8 cellular contexts compared by ENCODE assay signal in genomic region chr4:8468746-8469535, GRCh38. TPM values are rescaled to one million over a fixed set of nuclear protein-coding genes. Genes with fewer than 3 reads are reported as not detected.
DNase-seq lines count a peak whose midpoint lies in the region; ATAC-seq, FAIRE-seq and TF ChIP-seq lines count a peak whose summit lies in the region.

No MANE protein-coding gene starts in this region.

- H3K4me1 Mint-ChIP-seq in activated T-cell treated with anti-CD3 and anti-CD28 coated beads, Interleukin-2, amount 50 U/mL, for 72 hours (ENCODE audit: low read depth), result no peaks in the 10 kb centered on the region

- 40% methylated on average over 18 of the region's 21 CpGs for WGBS in A549 (ENCODE audit: missing lambda C conversion rate)

- CTCF ChIA-PET in A549 (lab: Yijun Ruan, JAX), result interaction anchor here (0.6 to 4.8 kb wide), 30 partner anchors 11 to 449 kb away, joined by 3 to 39 read pairs (median 4); partner anchors contain the start of genes ACOX3, CPZ, GPR78 and TRMT44

- FAIRE-seq in A549 (lab: Jason Lieb, UNC), result peak; percentile 63
- peak; percentile 78 for FAIRE-seq in GM12892 (lab: Jason Lieb, UNC)

- no peak overlapping the region for H2AFZ ChIP-seq in OCI-LY1 (ENCODE audit: low read length)

- peak; percentile 28 to 53 for DNase-seq in A549 (ENCODE audit: low read depth in 1 of 2, low spot score in 1 of 2)
- peak; percentile 73 for DNase-seq in GM12892 (ENCODE audit: insufficient read length)
- DNase-seq in activated T-cell treated with anti-CD3 and anti-CD28 coated beads, Interleukin-2, amount 50 U/mL, for 72 hours, result peak; percentile 50 to 69
- peak; percentile 39 for DNase-seq in fibroblast of the conjunctiva (ENCODE audit: low read depth)
- peak; percentile 50 for DNase-seq in occipital lobe (lab: John Stamatoyannopoulos, UW)
- peak; percentile 81 for DNase-seq in ureter (ENCODE audit: low spot score)

- no peak overlapping the region for H3K9ac ChIP-seq in OCI-LY1 (ENCODE audit: low read length)

- no peaks in the 10 kb centered on the region for H3K79me2 ChIP-seq in OCI-LY1 (ENCODE audit: insufficient read depth, low read length)

- TF ChIP-seq EP300 in A549 (IDR thresholded peaks at IDR 0.05), result no peak

- H3K36me3 Mint-ChIP-seq in activated T-cell treated with anti-CD3 and anti-CD28 coated beads, Interleukin-2, amount 50 U/mL, for 72 hours (ENCODE audit: insufficient read depth in 2 of 2), result peaks cover 0 to 2% of the 10 kb centered on the region in 2 donors

- no peak overlapping the region for H3K4me3 Mint-ChIP-seq in activated T-cell treated with anti-CD3 and anti-CD28 coated beads, Interleukin-2, amount 50 U/mL, for 72 hours

- H3F3A ChIP-seq in OCI-LY1 (ENCODE audit: insufficient read depth, low read length), result no peaks in the 10 kb centered on the region

- no peak overlapping the region for H3K27ac ChIP-seq in A549
- H3K27ac ChIP-seq in OCI-LY1 (ENCODE audit: low read depth, low read length, poor library complexity, severe bottlenecking), result no peak overlapping the region

- H3K27me3 Mint-ChIP-seq in activated T-cell treated with anti-CD3 and anti-CD28 coated beads, Interleukin-2, amount 50 U/mL, for 72 hours (ENCODE audit: low read depth), result no peaks in the 10 kb centered on the region

- POLR2A ChIA-PET in A549 (lab: Yijun Ruan, JAX), result no interaction called here

- peak; percentile 78 to 81 for TF ChIP-seq RAD21 in A549 (conservative IDR thresholded peaks at IDR 0.05 in 1 of 2, IDR thresholded peaks at IDR 0.05 in 1 of 2)

- no peaks in the 10 kb centered on the region for H4K20me1 ChIP-seq in OCI-LY1 (ENCODE audit: insufficient read depth, low read length)

- H3K36me3 ChIP-seq in OCI-LY1 (ENCODE audit: insufficient read depth, low read length), result peaks cover 18% of the 10 kb centered on the region

- H3K9me3 ChIP-seq in A549, result no peaks in the 10 kb centered on the region
- H3K9me3 ChIP-seq in OCI-LY1 (ENCODE audit: low read length), result no peaks in the 10 kb centered on the region

- ATAC-seq in A549, result peak; percentile 83 to 90
- peak; percentile 78 for ATAC-seq in HG03103 (IDR thresholded peaks at IDR 0.05; ENCODE audit: low read depth, unreplicated experiment)
- ATAC-seq in activated T-cell treated with anti-CD3 and anti-CD28 coated beads, Interleukin-2, amount 50 U/mL, for 72 hours (replicated peaks in 1 of 2), result peak; percentile 68 to 71

- no peaks in the 10 kb centered on the region for H3K27me3 ChIP-seq in OCI-LY1 (ENCODE audit: insufficient read depth, low read length)

- H3K9me2 ChIP-seq in OCI-LY1 (ENCODE audit: low read depth, low read length), result no peaks in the 10 kb centered on the region

- H3K4me1 ChIP-seq in A549, result no peaks in the 10 kb centered on the region
- H3K4me1 ChIP-seq in OCI-LY1 (ENCODE audit: insufficient read depth, low read length, severe bottlenecking), result no peaks in the 10 kb centered on the region

- TF ChIP-seq CTCF in A549 (IDR thresholded peaks at IDR 0.05), result peak; percentile 75
- TF ChIP-seq CTCF in OCI-LY1 (IDR thresholded peaks at IDR 0.05; ENCODE audit: low read length), result peak; percentile 73

- H3K4me3 ChIP-seq in A549 (no peak overlapping the region), OCI-LY1 (ENCODE audit: low read depth, low read length, poor library complexity, severe bottlenecking) (no peak overlapping the region)

- H3K9me3 Mint-ChIP-seq in activated T-cell treated with anti-CD3 and anti-CD28 coated beads, Interleukin-2, amount 50 U/mL, for 72 hours, result no peaks in the 10 kb centered on the region

- no peak overlapping the region for H3K27ac Mint-ChIP-seq in activated T-cell treated with anti-CD3 and anti-CD28 coated beads, Interleukin-2, amount 50 U/mL, for 72 hours

- TF ChIP-seq POLR2A in A549 (IDR thresholded peaks at IDR 0.05; ENCODE audit: low read length), result no peak
- 0 out of 2 replicates have a peak, but pooled peaks have one; percentile 6 for TF ChIP-seq POLR2A in GM12892 (IDR thresholded peaks at IDR 0.05; ENCODE audit: low read depth, low read length)

- H3K4me2 ChIP-seq in A549 (no peak overlapping the region), OCI-LY1 (ENCODE audit: low read length) (no peak overlapping the region)

TF ChIP-seq in A549, 52 proteins besides CTCF, POLR2A, EP300 and RAD21:
- TF ChIP-seq ZSCAN20 (CRISPR knock-in tag; IDR thresholded peaks at IDR 0.05) (no peak), ZC3H11A (IDR thresholded peaks at IDR 0.05) (no peak), SMC3 (IDR thresholded peaks at IDR 0.05) (peak; percentile 80)

RNA-seq across cellular contexts. Expression of gene TRMT44, which starts 28.4 kb away (rescaled TPM):
- 6.0 and 7.0 TPM in 2 replicates for polyA plus RNA-seq in A549 (2011; rRNA removed)
- polyA plus RNA-seq in A549 (2012; cell fraction: cytosol; rRNA removed), result 3.3 and 5.1 TPM in 2 replicates
- 15.2 and 15.8 TPM in 2 replicates for polyA plus RNA-seq in A549 (2012; cell fraction: nucleus; rRNA removed)
- polyA plus RNA-seq in A549 (2017; fragmentation: RNase III; extraction: RNeasy Plus Mini Kit Qiagen cat#74134 plus additional on column Dnase treatment), result 4.9 to 5.0 TPM (median 5.0 TPM) in 3 replicates
- 8.1 and 10.3 TPM in 2 replicates for polyA minus RNA-seq in A549 (2011; rRNA and poly(A)+ RNA removed)
- polyA plus RNA-seq in GM12892 (2012; ENCODE audit: missing spikeins), result 7.0 TPM
- 10 to 100 TPM; 26.7 TPM for total RNA-seq in activated T-cell treated with anti-CD3 and anti-CD28 coated beads, Interleukin-2, amount 50 U/mL, for 72 hours
- 18.9 TPM for total RNA-seq in occipital lobe
- total RNA-seq in ureter, result 29.5 TPM

RNA-seq across cellular contexts. Expression of gene ACOX3, which starts 28.4 kb away (rescaled TPM):
- polyA plus RNA-seq in A549 (2011; rRNA removed), result 4.9 and 5.1 TPM in 2 replicates
- polyA plus RNA-seq in A549 (2012; cell fraction: cytosol; rRNA removed), result 3.2 and 3.7 TPM in 2 replicates
- 5.4 and 9.6 TPM in 2 replicates for polyA plus RNA-seq in A549 (2012; cell fraction: nucleus; rRNA removed)
- polyA plus RNA-seq in A549 (2017; fragmentation: RNase III; extraction: RNeasy Plus Mini Kit Qiagen cat#74134 plus additional on column Dnase treatment), result 8.2 to 8.7 TPM (median 8.2 TPM) in 3 replicates
- 3.1 and 4.2 TPM in 2 replicates for polyA minus RNA-seq in A549 (2011; rRNA and poly(A)+ RNA removed)
- polyA plus RNA-seq in GM12892 (2012; ENCODE audit: missing spikeins), result 11.6 TPM
- total RNA-seq in activated T-cell treated with anti-CD3 and anti-CD28 coated beads, Interleukin-2, amount 50 U/mL, for 72 hours, result 10 to 100 TPM; 22.2 to 31.2 TPM
- 34.9 TPM for total RNA-seq in occipital lobe
- 49.5 TPM for total RNA-seq in ureter
